Comparison of ENCODE assay signal across 8 cellular contexts in genomic region chr12:46386877-46387629, GRCh38. TPM values are rescaled to one million over a fixed set of nuclear protein-coding genes. Genes with fewer than 3 reads are reported as not detected.
DNase-seq lines count a peak whose midpoint lies in the region; ATAC-seq, FAIRE-seq and TF ChIP-seq lines count a peak whose summit lies in the region.

No MANE protein-coding gene starts in this region.

- FAIRE-seq in small intestine (lab: Jason Lieb, UNC), result no peak

- TF ChIP-seq CTCF in foreskin keratinocyte (conservative IDR thresholded peaks at IDR 0.05), result no peak

- WGBS in small intestine, 3 donors, result 38 to 73% (median 62%) methylated on average over 7 of the region's 7 CpGs

- H3K36me3 ChIP-seq in small intestine (ENCODE audit: control insufficient read depth in 2 of 2, insufficient read depth in 2 of 2, low read length in 2 of 2), result no peaks in the 10 kb centered on the region

- H3K27ac ChIP-seq in foreskin keratinocyte, result peak overlapping the region; percentile 69
- peak overlapping the region in 15 of 21 experiments; percentile 8 to 99 (median 61) for H3K27ac ChIP-seq in skin epidermis
- peak overlapping the region in 1 of 2 donors; percentile 55 for H3K27ac ChIP-seq in small intestine (ENCODE audit: low read depth in 1 of 2, low read length in 1 of 2)

- ATAC-seq in HG02840 (IDR thresholded peaks at IDR 0.05; ENCODE audit: low FRiP score, unreplicated experiment), result peak; percentile 23
- no peak for ATAC-seq in foreskin keratinocyte
- no peak for ATAC-seq in GM19467 (IDR thresholded peaks at IDR 0.05; ENCODE audit: unreplicated experiment)

- DNase-seq in RPMI7951 (ENCODE audit: low read depth) (peak; percentile 52), foreskin keratinocyte (peak in 1 of 2 donors; percentile 61), HUDEP-2 (lab: John Stamatoyannopoulos, UW; ENCODE audit: unreplicated experiment in 76 of 76) (no peak), small intestine (no peak)

- H3K9me3 ChIP-seq in small intestine (ENCODE audit: control insufficient read depth, low read depth), result no peaks in the 10 kb centered on the region

- TF ChIP-seq POLR2A in GM15510 (IDR thresholded peaks at IDR 0.05; ENCODE audit: borderline replicate concordance, extremely low read depth, insufficient read length), result peak; percentile 20

- H3K4me1 ChIP-seq in foreskin keratinocyte, result peaks cover 72% of the 10 kb centered on the region
- H3K4me1 ChIP-seq in small intestine (ENCODE audit: control insufficient read depth in 2 of 2, insufficient read depth in 1 of 2, low read depth in 1 of 2, low read length in 1 of 2), result peaks cover 3 to 18% of the 10 kb centered on the region in 2 donors

- H3K27me3 ChIP-seq in foreskin keratinocyte (no peaks in the 10 kb centered on the region), small intestine (ENCODE audit: control insufficient read depth in 2 of 2, insufficient read depth in 2 of 2, low read length in 2 of 2) (no peaks in the 10 kb centered on the region)

- H3K4me3 ChIP-seq in skin epidermis, result no peak overlapping the region
- no peak overlapping the region for H3K4me3 ChIP-seq in small intestine (ENCODE audit: low read depth in 1 of 2, low read length in 2 of 2)

RNA-seq across cellular contexts. Expression of gene SLC38A2, which starts 14.5 kb away (rescaled TPM):
- 246 and 317 TPM in 2 replicates for total RNA-seq in RPMI7951 (2014; rRNA removed; shearing (Covaris generic))
- 385 and 423 TPM in 2 replicates for total RNA-seq in foreskin keratinocyte
- polyA plus RNA-seq in foreskin keratinocyte (74.9 and 102 TPM in 2 replicates), small intestine (10 to 100 TPM; 27.8 to 69.4 (median 32.9) TPM)
